ENCODE assay signal across 8 cellular contexts in genomic region chr19:47256688-47257410, GRCh38. TPM values are rescaled to one million over a fixed set of nuclear protein-coding genes. Genes with fewer than 3 reads are reported as not detected.
DNase-seq lines count a peak whose midpoint lies in the region; ATAC-seq lines count a peak whose summit lies in the region.

No MANE protein-coding gene starts in this region.

- DNase-seq in CD4-positive, alpha-beta memory T cell, result peak; percentile 97 to 99 (median 98)
- peak; percentile 100 for DNase-seq in HT-29 (ENCODE audit: low spot score)
- peak; percentile 99 for DNase-seq in NK-92 (lab: John Stamatoyannopoulos, UW; ENCODE audit: unreplicated experiment)
- peak; percentile 100 for DNase-seq in activated CD8-positive, alpha-beta memory T cell treated with anti-CD3 and anti-CD28 coated beads for 24 hours
- DNase-seq in effector CD4-positive, alpha-beta T cell, result peak; percentile 96
- peak; percentile 99 for DNase-seq in lung microvascular endothelial cell (ENCODE audit: low read depth in 2 of 2)
- peak; percentile 99 to 100 (median 100) for DNase-seq in stimulated activated CD4-positive, alpha-beta T cell treated with anti-CD3 and anti-CD28 coated beads, TNF-alpha, amount 100 ng/mL, for 24 hours (ENCODE audit: low read depth in 3 of 3)

- H3K27ac ChIP-seq in CD4-positive, alpha-beta memory T cell (ENCODE audit: low read depth, low read length), result peak overlapping the region; percentile 76

- POLR2A ChIA-PET in CD4-positive, alpha-beta memory T cell (lab: Charles Lee; ENCODE audit: partially characterized antibody), result interaction anchor here (0.6 to 3.2 kb wide), 34 partner anchors 9 to 657 kb away, joined by 3 to 120 read pairs (median 4); partner anchors contain the start of genes DACT3, DHX34, INAFM1 and KPTN

- H3K9me3 ChIP-seq in CD4-positive, alpha-beta memory T cell (ENCODE audit: control insufficient read depth in 1 of 2, low read length in 2 of 2), result no peaks in the 10 kb centered on the region

- peaks cover 18% of the 10 kb centered on the region for H3K4me1 ChIP-seq in CD4-positive, alpha-beta memory T cell (ENCODE audit: insufficient read depth, low read length)

- peak overlapping the region; percentile 94 to 99 (median 99) for H3K27ac Mint-ChIP-seq in CD4-positive, alpha-beta memory T cell

- H3K9me3 Mint-ChIP-seq in CD4-positive, alpha-beta memory T cell, result peaks cover 0 to 7% (median 0%) of the 10 kb centered on the region in 8 donors

- intact Hi-C loops in CD4-positive, alpha-beta memory T cell (cut with micrococcal nuclease), result loop anchor here (1.0 to 10.0 kb wide), 3 partner anchors 17 to 472 kb away; partner anchors contain the start of genes INAFM1, SLC1A5 and TMEM160

- no peaks in the 10 kb centered on the region for H3K27me3 Mint-ChIP-seq in CD4-positive, alpha-beta memory T cell

- peaks cover 26 to 41% of the 10 kb centered on the region in 2 donors for H3K36me3 Mint-ChIP-seq in CD4-positive, alpha-beta memory T cell

- H3K4me3 Mint-ChIP-seq in CD4-positive, alpha-beta memory T cell, result peak overlapping the region; percentile 88 to 98 (median 94)

- H3K36me3 ChIP-seq in CD4-positive, alpha-beta memory T cell (ENCODE audit: insufficient read depth, low read length), result peaks cover 32% of the 10 kb centered on the region

- peak; percentile 64 for ATAC-seq in GM21360 (IDR thresholded peaks at IDR 0.05; ENCODE audit: unreplicated experiment)

- no peaks in the 10 kb centered on the region for H3K27me3 ChIP-seq in CD4-positive, alpha-beta memory T cell (ENCODE audit: insufficient read depth, low read length)

- peak overlapping the region; percentile 61 to 62 for H3K4me3 ChIP-seq in CD4-positive, alpha-beta memory T cell (ENCODE audit: low read length in 2 of 2)

- CTCF ChIA-PET in CD4-positive, alpha-beta memory T cell (lab: Charles Lee; ENCODE audit: partially characterized antibody), result interaction anchor here (1.2 to 16.1 kb wide), 6 partner anchors 11 to 103 kb away, joined by 3 to 609 read pairs (median 6); no protein-coding TSS in a partner anchor

- peaks cover 20 to 44% (median 31%) of the 10 kb centered on the region in 4 donors for H3K4me1 Mint-ChIP-seq in CD4-positive, alpha-beta memory T cell

RNA-seq across cellular contexts. Expression of gene CCDC9, which starts 0.5 kb away (rescaled TPM):
- 10 to 100 TPM; 39.5 to 40.4 TPM for total RNA-seq in CD4-positive, alpha-beta memory T cell
- polyA plus RNA-seq in CD4-positive, alpha-beta memory T cell, result 10 to 100 TPM in 1 of 2 donors, 1 to 10 TPM in 1; 4.6 to 11.9 TPM
- 19.8 and 34.8 TPM in 2 replicates for total RNA-seq in HT-29 (2014; rRNA removed; shearing (Covaris generic))
- 3.3 and 4.6 TPM in 2 replicates for total RNA-seq in lung microvascular endothelial cell

RNA-seq across cellular contexts. Expression of gene INAFM1, which starts 17.8 kb away (rescaled TPM):
- total RNA-seq in CD4-positive, alpha-beta memory T cell, result 10 to 100 TPM; 15.1 to 16.7 TPM
- polyA plus RNA-seq in CD4-positive, alpha-beta memory T cell, result 1 to 10 TPM; 1.8 to 1.9 TPM
- total RNA-seq in HT-29 (2014; rRNA removed; shearing (Covaris generic)), result 20.2 and 22.0 TPM in 2 replicates
- 0.65 and 1.2 TPM in 2 replicates for total RNA-seq in lung microvascular endothelial cell

RNA-seq across cellular contexts. Expression of gene BBC3, which starts 25.9 kb away (rescaled TPM):
- total RNA-seq in CD4-positive, alpha-beta memory T cell, result 10 to 100 TPM; 31.9 to 32.2 TPM
- polyA plus RNA-seq in CD4-positive, alpha-beta memory T cell, result 1 to 10 TPM; 3.7 to 8.0 TPM
- total RNA-seq in HT-29 (2014; rRNA removed; shearing (Covaris generic)), result 51.0 and 56.4 TPM in 2 replicates
- total RNA-seq in lung microvascular endothelial cell, result 16.5 and 21.4 TPM in 2 replicates

RNA-seq across cellular contexts. Expression of gene C5AR1, which starts 52.8 kb away (rescaled TPM):
- total RNA-seq in CD4-positive, alpha-beta memory T cell, result 1 to 10 TPM; 4.1 to 4.6 TPM
- polyA plus RNA-seq in CD4-positive, alpha-beta memory T cell, result not detected
- total RNA-seq in HT-29 (2014; rRNA removed; shearing (Covaris generic)), result 0.13 and 0.28 TPM in 2 replicates
- total RNA-seq in lung microvascular endothelial cell, result not detected in 2 replicates

Comparison
In these comparisons a context has a peak if more than half of its experiments do, and no peak if none do; other contexts are left out.
1. Peak in every context shown above with its lines: DNase-seq, ATAC-seq, H3K4me3 ChIP-seq and H3K27ac ChIP-seq.